ENCODE assay signal across 7 cellular contexts in genomic region chr9:5764130-5764868, GRCh38.
DNase-seq lines count a peak whose midpoint lies in the region; ATAC-seq lines count a peak whose summit lies in the region.

No MANE protein-coding gene starts in this region.

- peaks cover 56% of the 10 kb centered on the region for H3K36me3 Mint-ChIP-seq in activated naive CD8-positive, alpha-beta T cell treated with anti-CD3 and anti-CD28 coated beads, Interleukin-2, amount 50 U/mL, for 24 hours (ENCODE audit: low read depth)
- H3K36me3 Mint-ChIP-seq in naive thymus-derived CD8-positive, alpha-beta T cell = peaks cover 10 to 89% (median 56%) of the 10 kb centered on the region in 3 donors

- H3K27ac Mint-ChIP-seq in activated naive CD8-positive, alpha-beta T cell treated with anti-CD3 and anti-CD28 coated beads, Interleukin-2, amount 50 U/mL, for 24 hours = peak overlapping the region; percentile 25
- H3K27ac Mint-ChIP-seq in naive thymus-derived CD8-positive, alpha-beta T cell = peak overlapping the region in 4 of 10 donors; percentile 11 to 82 (median 21)

- in situ Hi-C loops in ACHN (cut with HindIII; ENCODE audit: low pct_ligation_motif_present, low pct_unique_long_range_greater_than_20kb, low sequenced_read_pairs) = no loop called here

- H3K9me3 Mint-ChIP-seq in activated naive CD8-positive, alpha-beta T cell treated with anti-CD3 and anti-CD28 coated beads, Interleukin-2, amount 50 U/mL, for 24 hours = no peaks in the 10 kb centered on the region
- H3K9me3 Mint-ChIP-seq in naive thymus-derived CD8-positive, alpha-beta T cell = no peaks in the 10 kb centered on the region

- POLR2A ChIA-PET in naive thymus-derived CD8-positive, alpha-beta T cell (lab: Charles Lee) = interaction anchor here (0.5 kb wide), 1 partner anchor 88 kb away, joined by 3 read pairs; no protein-coding TSS in a partner anchor

- no peak for DNase-seq in activated naive CD8-positive, alpha-beta T cell treated with anti-CD3 and anti-CD28 coated beads, Interleukin-2, amount 50 U/mL, for 24 hours
- DNase-seq in naive thymus-derived CD8-positive, alpha-beta T cell = no peak
- DNase-seq in NCI-H1105 treated with DMSO at 0.1 percent for 48 hours (lab: John Stamatoyannopoulos, UW) (no peak), ACHN (no peak)

- ATAC-seq in GM18861 (IDR thresholded peaks at IDR 0.05; ENCODE audit: unreplicated experiment) (peak; percentile 79), GM21367 (IDR thresholded peaks at IDR 0.05; ENCODE audit: unreplicated experiment) (peak; percentile 90), HG03135 (IDR thresholded peaks at IDR 0.05; ENCODE audit: unreplicated experiment) (peak; percentile 92)
- ATAC-seq in activated naive CD8-positive, alpha-beta T cell treated with anti-CD3 and anti-CD28 coated beads, Interleukin-2, amount 50 U/mL, for 24 hours = peak; percentile 80
- no peak for ATAC-seq in naive thymus-derived CD8-positive, alpha-beta T cell

- peaks cover 35% of the 10 kb centered on the region for H3K4me1 Mint-ChIP-seq in activated naive CD8-positive, alpha-beta T cell treated with anti-CD3 and anti-CD28 coated beads, Interleukin-2, amount 50 U/mL, for 24 hours
- H3K4me1 Mint-ChIP-seq in naive thymus-derived CD8-positive, alpha-beta T cell = peaks cover 6 to 19% (median 12%) of the 10 kb centered on the region in 4 donors

- H3K4me3 Mint-ChIP-seq in activated naive CD8-positive, alpha-beta T cell treated with anti-CD3 and anti-CD28 coated beads, Interleukin-2, amount 50 U/mL, for 24 hours = no peak overlapping the region
- no peak overlapping the region for H3K4me3 Mint-ChIP-seq in naive thymus-derived CD8-positive, alpha-beta T cell

- H3K27me3 Mint-ChIP-seq in activated naive CD8-positive, alpha-beta T cell treated with anti-CD3 and anti-CD28 coated beads, Interleukin-2, amount 50 U/mL, for 24 hours = no peaks in the 10 kb centered on the region
- H3K27me3 Mint-ChIP-seq in naive thymus-derived CD8-positive, alpha-beta T cell = no peaks in the 10 kb centered on the region

Comparison
In these comparisons a context has a peak if more than half of its experiments do, and no peak if none do; other contexts are left out.
1. ATAC-seq: peak in GM18861 (single experiment), GM21367 (single experiment), HG03135 (single experiment) and activated naive CD8-positive, alpha-beta T cell treated with anti-CD3 and anti-CD28 coated beads, Interleukin-2, amount 50 U/mL, for 24 hours (single experiment); none in naive thymus-derived CD8-positive, alpha-beta T cell (0 of 2).